8 cellular contexts compared by ENCODE assay signal in the genomic region with DNA sequence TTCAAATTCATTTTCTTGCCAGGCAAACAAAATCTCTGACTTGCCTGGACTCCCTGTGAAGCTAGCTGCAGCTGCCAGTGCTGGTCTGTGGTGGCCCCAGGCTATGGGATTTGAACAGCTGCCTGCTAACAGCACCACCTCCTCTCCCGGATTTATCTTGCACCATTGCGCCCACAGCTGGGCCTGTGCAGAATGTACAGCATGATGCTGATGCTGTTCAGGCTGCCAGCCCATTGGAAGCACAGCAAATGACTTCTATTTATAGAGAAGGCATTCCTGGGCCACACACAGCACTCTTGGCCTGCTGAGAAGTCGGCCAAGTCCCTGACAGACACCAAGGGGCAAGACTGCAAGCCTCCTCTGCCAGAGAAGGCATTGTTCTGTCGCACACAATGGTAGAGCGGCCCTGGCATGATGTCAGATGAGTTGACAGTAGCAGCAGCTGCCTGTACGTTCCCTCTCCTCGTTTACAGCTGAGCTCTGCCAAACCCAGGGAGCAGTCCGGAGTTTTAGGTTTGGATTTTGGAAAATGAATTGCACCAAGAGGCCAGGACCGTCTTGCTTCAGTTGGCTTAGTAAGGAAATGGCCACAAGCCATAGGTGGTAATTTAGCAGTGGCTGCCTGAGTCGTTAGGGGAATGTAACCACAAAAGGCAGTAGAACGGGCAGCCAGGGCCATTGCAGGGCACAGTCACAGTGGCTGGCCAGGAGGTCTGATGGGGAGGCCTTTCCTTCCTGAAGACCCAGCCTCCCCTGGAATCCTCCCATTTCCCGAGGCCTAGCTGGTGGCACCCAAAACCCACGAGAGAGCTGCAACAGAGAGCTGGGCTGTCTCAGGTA. TPM values are rescaled to one million over a fixed set of nuclear protein-coding genes. Genes with fewer than 3 reads are reported as not detected.
A peak's percentile ranks its signal among the peaks of the same experiment; 100 is the strongest.
DNase-seq lines count a peak whose midpoint lies in the region; ATAC-seq and TF ChIP-seq lines count a peak whose summit lies in the region.

No MANE protein-coding gene starts in this region.

- peak overlapping the region; percentile 52 for H3K4me2 ChIP-seq in osteoblast (ENCODE audit: insufficient read depth, low read length)

- peak in 3 of 6 experiments; percentile 13 to 43 (median 26) for TF ChIP-seq CTCF in esophagus squamous epithelium (IDR thresholded peaks at IDR 0.05)
- peak; percentile 53 for TF ChIP-seq CTCF in osteoblast (IDR thresholded peaks at IDR 0.05; ENCODE audit: extremely low read depth, low read depth, low read length)

- H3K27me3 ChIP-seq in esophagus squamous epithelium, result no peaks in the 10 kb centered on the region
- H3K27me3 ChIP-seq in osteoblast (ENCODE audit: insufficient read depth, low read length), result no peaks in the 10 kb centered on the region

- no peak for DNase-seq in activated naive CD4-positive, alpha-beta T cell treated with anti-CD3 and anti-CD28 coated beads, Interleukin-2, amount 50 U/mL, for 16 hours
- DNase-seq in RPMI7951 (ENCODE audit: low read depth) (peak; percentile 100), esophagus squamous epithelium (lab: John Stamatoyannopoulos, UW) (no peak), osteoblast (ENCODE audit: insufficient read length, low spot score, missing footprints) (peak; percentile 88), RKO (ENCODE audit: low spot score) (no peak)

- peak overlapping the region; percentile 83 for H2AFZ ChIP-seq in osteoblast (ENCODE audit: low read length)

- peak overlapping the region in 1 of 4 donors; percentile 19 for H3K4me3 ChIP-seq in esophagus squamous epithelium
- peak overlapping the region; percentile 24 for H3K4me3 ChIP-seq in osteoblast (ENCODE audit: insufficient read depth, low read length)

- no peaks in the 10 kb centered on the region for H3K79me2 ChIP-seq in osteoblast (ENCODE audit: insufficient read depth, low read length)

- H3K9me3 ChIP-seq in esophagus squamous epithelium (no peaks in the 10 kb centered on the region), osteoblast (ENCODE audit: low read depth, low read length) (no peaks in the 10 kb centered on the region)

- no peak for TF ChIP-seq POLR2A in esophagus squamous epithelium (IDR thresholded peaks at IDR 0.05)

- H3K27ac ChIP-seq in esophagus squamous epithelium (peak overlapping the region; percentile 67 to 88 (median 80)), osteoblast (ENCODE audit: low read depth, low read length) (peak overlapping the region; percentile 79)

- H3K36me3 Mint-ChIP-seq in activated naive CD4-positive, alpha-beta T cell treated with anti-CD3 and anti-CD28 coated beads, Interleukin-2, amount 50 U/mL, for 24 hours, result no peaks in the 10 kb centered on the region

- H3K27ac Mint-ChIP-seq in activated naive CD4-positive, alpha-beta T cell treated with anti-CD3 and anti-CD28 coated beads, Interleukin-2, amount 50 U/mL, for 24 hours, result peak overlapping the region; percentile 42

- H3K4me1 ChIP-seq in esophagus squamous epithelium (peaks cover 9 to 91% (median 45%) of the 10 kb centered on the region in 3 donors), osteoblast (ENCODE audit: insufficient read depth, low read length) (peaks cover 48% of the 10 kb centered on the region)

- H3K36me3 ChIP-seq in esophagus squamous epithelium, result no peaks in the 10 kb centered on the region
- H3K36me3 ChIP-seq in osteoblast (ENCODE audit: insufficient read depth, low read length), result no peaks in the 10 kb centered on the region

- intact Hi-C loops in esophagus squamous epithelium (cut with DNase I), result no loop called here

- H4K20me1 ChIP-seq in osteoblast (ENCODE audit: insufficient read depth, low read length), result no peaks in the 10 kb centered on the region

- no peaks in the 10 kb centered on the region for H3K9me3 Mint-ChIP-seq in activated naive CD4-positive, alpha-beta T cell treated with anti-CD3 and anti-CD28 coated beads, Interleukin-2, amount 50 U/mL, for 24 hours

- ATAC-seq in GM18870 (IDR thresholded peaks at IDR 0.05; ENCODE audit: unreplicated experiment) (no peak), GM21528 (IDR thresholded peaks at IDR 0.05; ENCODE audit: low FRiP score, unreplicated experiment) (no peak)

- no peaks in the 10 kb centered on the region for H3K27me3 Mint-ChIP-seq in activated naive CD4-positive, alpha-beta T cell treated with anti-CD3 and anti-CD28 coated beads, Interleukin-2, amount 50 U/mL, for 24 hours

- no peaks in the 10 kb centered on the region for H3K4me1 Mint-ChIP-seq in activated naive CD4-positive, alpha-beta T cell treated with anti-CD3 and anti-CD28 coated beads, Interleukin-2, amount 50 U/mL, for 24 hours

- 23 to 27% methylated on average over 4 to 9 of the region's 13 CpGs for WGBS in esophagus squamous epithelium, 2 donors

- no peak overlapping the region for H3K4me3 Mint-ChIP-seq in activated naive CD4-positive, alpha-beta T cell treated with anti-CD3 and anti-CD28 coated beads, Interleukin-2, amount 50 U/mL, for 24 hours

RNA-seq across cellular contexts. Expression of gene MTURN, which starts 38.5 kb away (rescaled TPM):
- total RNA-seq in RPMI7951 (2014; rRNA removed; shearing (Covaris generic)), result 5.0 and 9.1 TPM in 2 replicates
- total RNA-seq in esophagus squamous epithelium (10 to 100 TPM; 10.4 to 88.9 (median 18.6) TPM), osteoblast (31.1 and 32.1 TPM in 2 replicates)

Comparison
In these comparisons a context has a peak if more than half of its experiments do, and no peak if none do; other contexts are left out.
1. DNase-seq: peak in RPMI7951 (single experiment) and osteoblast (single experiment); none in activated naive CD4-positive, alpha-beta T cell treated with anti-CD3 and anti-CD28 coated beads, Interleukin-2, amount 50 U/mL, for 16 hours (single experiment), esophagus squamous epithelium (single experiment) and RKO (single experiment).